19 cellular contexts compared by ENCODE assay signal in the genomic region with DNA sequence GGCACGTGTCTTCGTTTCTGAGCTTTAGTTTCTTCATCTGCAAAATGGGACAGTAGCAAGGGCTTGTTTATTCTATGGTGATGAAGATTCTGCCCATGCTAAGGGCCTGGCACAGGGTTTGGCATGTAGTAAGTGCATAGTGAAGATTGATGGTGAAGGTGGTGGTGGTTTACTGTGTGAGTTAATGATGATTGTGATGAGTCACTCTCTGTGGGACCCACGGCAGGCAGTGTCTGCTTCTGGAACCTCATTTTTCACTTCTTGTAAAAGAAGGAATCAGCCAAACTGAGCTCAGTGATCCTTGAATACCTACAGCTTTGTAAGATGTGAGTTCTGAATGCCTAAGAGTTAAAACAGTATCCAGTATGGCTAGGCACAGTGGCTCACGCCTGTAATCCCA.
A peak's percentile ranks its signal among the peaks of the same experiment; 100 is the strongest.
DNase-seq lines count a peak whose midpoint lies in the region; ATAC-seq and TF ChIP-seq lines count a peak whose summit lies in the region.
"Had no signal": no experiment of that assay in that cellular context is flagged by ENCODE, and none has a peak within 500 bp of the region (broad histone marks: within the 10 kb centered on the region; RNA-seq: fewer than 3 reads in every experiment).

No MANE protein-coding gene starts in this region.

- in situ Hi-C loops in astrocyte of the cerebellum (cut with HindIII; ENCODE audit: low sequenced_read_pairs): no loop called here

- H3K4me3 Mint-ChIP-seq in activated CD4-positive, alpha-beta T cell treated with anti-CD3 and anti-CD28 coated beads for 36 hours: no peak overlapping the region
- H3K4me3 Mint-ChIP-seq: B cell had no signal

- no peaks in the 10 kb centered on the region for H3K4me1 Mint-ChIP-seq in activated CD4-positive, alpha-beta T cell treated with anti-CD3 and anti-CD28 coated beads for 36 hours
- H3K4me1 Mint-ChIP-seq: B cell had no signal

- H4K91ac ChIP-seq in mesenchymal stem cell (ENCODE audit: low read length): peak overlapping the region; percentile 54

- H3K27ac ChIP-seq in mesenchymal stem cell (ENCODE audit: low read length, poor library complexity, severe bottlenecking): no peak overlapping the region
- no peak overlapping the region for H3K27ac ChIP-seq in right cardiac atrium (ENCODE audit: low read length)
- H3K27ac ChIP-seq: 22Rv1, SJCRH30 had no signal

- no peak overlapping the region for H2AFZ ChIP-seq in mesenchymal stem cell (ENCODE audit: low read depth, low read length)

- no peaks in the 10 kb centered on the region for H3K79me1 ChIP-seq in mesenchymal stem cell (replicated peaks; ENCODE audit: low read length, poor library complexity, severe bottlenecking)

- no peak overlapping the region for H3K23ac ChIP-seq in mesenchymal stem cell (ENCODE audit: low read length in 2 of 2)

- H2AK5ac ChIP-seq in mesenchymal stem cell (ENCODE audit: low read length, severe bottlenecking): no peak overlapping the region

- no peak overlapping the region for H4K8ac ChIP-seq in mesenchymal stem cell (ENCODE audit: low read length)

- peaks cover 10% of the 10 kb centered on the region for H3K4me1 ChIP-seq in mesenchymal stem cell (ENCODE audit: control insufficient read depth, insufficient read depth, low read depth, low read length)
- H3K4me1 ChIP-seq in right cardiac atrium (ENCODE audit: control insufficient read depth, insufficient read depth, low read length): no peaks in the 10 kb centered on the region

- intact Hi-C loops in right cardiac atrium (cut with DNase I): no loop called here
- intact Hi-C loops in activated CD4-positive, alpha-beta T cell treated with anti-CD3 and anti-CD28 coated beads for 36 hours (cut with DNase I, micrococcal nuclease): no loop called here

- no peak overlapping the region for H2BK12ac ChIP-seq in mesenchymal stem cell (ENCODE audit: low read length in 2 of 2)

- no peaks in the 10 kb centered on the region for H3K27me3 ChIP-seq in mesenchymal stem cell (ENCODE audit: control insufficient read depth in 1 of 2, insufficient read depth in 1 of 2, low read length in 2 of 2)
- no peaks in the 10 kb centered on the region for H3K27me3 ChIP-seq in right cardiac atrium (ENCODE audit: control insufficient read depth, insufficient read depth)
- H3K27me3 ChIP-seq: SJCRH30 had no signal

- H2BK120ac ChIP-seq in mesenchymal stem cell (ENCODE audit: low read depth, low read length): no peak overlapping the region

- no peak overlapping the region for H3K9ac ChIP-seq in mesenchymal stem cell (ENCODE audit: low read length)

- no peak overlapping the region for H2BK15ac ChIP-seq in mesenchymal stem cell (ENCODE audit: low read depth, poor library complexity, severe bottlenecking)

- H3K9me3 Mint-ChIP-seq in activated CD4-positive, alpha-beta T cell treated with anti-CD3 and anti-CD28 coated beads for 36 hours (ENCODE audit: low read depth): no peaks in the 10 kb centered on the region

- no peak for TF ChIP-seq CTCF in astrocyte of the cerebellum (IDR thresholded peaks at IDR 0.05; ENCODE audit: low read depth, low read length, missing control alignments)

- H3K4me3 ChIP-seq in astrocyte of the cerebellum (ENCODE audit: low read depth, low read length) (no peak overlapping the region), mesenchymal stem cell (ENCODE audit: insufficient read depth in 1 of 2, low read depth in 1 of 2, low read length in 2 of 2) (no peak overlapping the region), right cardiac atrium (ENCODE audit: low read length) (no peak overlapping the region)
- H3K4me3 ChIP-seq: SJCRH30 had no signal

- POLR2A ChIA-PET in activated CD4-positive, alpha-beta T cell treated with anti-CD3 and anti-CD28 coated beads for 36 hours (lab: Charles Lee): no interaction called here

- H3K36me3 ChIP-seq in mesenchymal stem cell (ENCODE audit: control insufficient read depth in 1 of 2, insufficient read depth in 2 of 2, low read depth in 1 of 2, low read length in 2 of 2): no peaks in the 10 kb centered on the region
- H3K36me3 ChIP-seq: SJCRH30 had no signal

- no peak overlapping the region for H3K18ac ChIP-seq in mesenchymal stem cell (ENCODE audit: low read depth in 1 of 2, low read length in 2 of 2)

- no peak for ATAC-seq in right cardiac atrium
- no peak for ATAC-seq in activated CD4-positive, alpha-beta T cell treated with anti-CD3 and anti-CD28 coated beads for 36 hours
- ATAC-seq in HG02642 (IDR thresholded peaks at IDR 0.05; ENCODE audit: poor library complexity, unreplicated experiment): no peak
- ATAC-seq: PC-3 had no signal

- no peak overlapping the region for H3K4ac ChIP-seq in mesenchymal stem cell (ENCODE audit: low read depth in 1 of 2, low read length in 2 of 2)

- H3K27ac Mint-ChIP-seq in activated CD4-positive, alpha-beta T cell treated with anti-CD3 and anti-CD28 coated beads for 36 hours: no peak overlapping the region
- H3K27ac Mint-ChIP-seq: B cell had no signal

- no peaks in the 10 kb centered on the region for H3K27me3 Mint-ChIP-seq in activated CD4-positive, alpha-beta T cell treated with anti-CD3 and anti-CD28 coated beads for 36 hours
- H3K27me3 Mint-ChIP-seq: B cell had no signal

- CTCF ChIA-PET in activated CD4-positive, alpha-beta T cell treated with anti-CD3 and anti-CD28 coated beads for 36 hours (lab: Charles Lee): no interaction called here

- peak; percentile 59 for DNase-seq in A172 (ENCODE audit: low spot score)
- peak; percentile 74 for DNase-seq in M059J (ENCODE audit: low read depth)
- peak; percentile 20 for DNase-seq in astrocyte of the cerebellum (ENCODE audit: low read depth)
- DNase-seq in mesenchymal stem cell: peak; percentile 7
- no peak for DNase-seq in dermis blood vessel endothelial cell
- no peak for DNase-seq in right cardiac atrium
- no peak for DNase-seq in activated CD4-positive, alpha-beta T cell treated with anti-CD3 and anti-CD28 coated beads for 36 hours
- DNase-seq: GF-D8, H7, Kasumi-1, MM.1S, NCI-H1092 treated with DMSO at 0.1 percent for 48 hours, NCI-H2081 treated with DMSO at 0.1 percent for 48 hours, NCI-H510A treated with DMSO at 0.1 percent for 48 hours, PC-3, SJCRH30 had no signal

- H3K9me3 ChIP-seq in mesenchymal stem cell (ENCODE audit: control insufficient read depth, low read length) (no peaks in the 10 kb centered on the region), right cardiac atrium (ENCODE audit: control insufficient read depth, low read length) (no peaks in the 10 kb centered on the region)
- H3K9me3 ChIP-seq: SJCRH30 had no signal

- 70% methylated on average over 4 of the region's 4 CpGs for WGBS in mesenchymal stem cell
- WGBS in right cardiac atrium: 71% methylated on average over 4 of the region's 4 CpGs

- H3K36me3 Mint-ChIP-seq in activated CD4-positive, alpha-beta T cell treated with anti-CD3 and anti-CD28 coated beads for 36 hours (ENCODE audit: low read depth): no peaks in the 10 kb centered on the region

- no peak overlapping the region for H3K4me2 ChIP-seq in mesenchymal stem cell (ENCODE audit: low read length, poor library complexity, severe bottlenecking)

- H2BK5ac ChIP-seq in mesenchymal stem cell (ENCODE audit: low read depth, low read length, poor library complexity, severe bottlenecking): no peak overlapping the region

- H3K14ac ChIP-seq in mesenchymal stem cell (ENCODE audit: low read length in 2 of 2): no peak overlapping the region

Comparison
In these comparisons a context has a peak if more than half of its experiments do, and no peak if none do; other contexts are left out.
1. DNase-seq: peak in A172 (single experiment), M059J (single experiment), astrocyte of the cerebellum (single experiment) and mesenchymal stem cell (single experiment); none in dermis blood vessel endothelial cell (single experiment), right cardiac atrium (0 of 3) and activated CD4-positive, alpha-beta T cell treated with anti-CD3 and anti-CD28 coated beads for 36 hours (single experiment).